25 cellular contexts compared by ENCODE assay signal in genomic region chr7:50382455-50382854, GRCh38.
DNase-seq lines count a peak whose midpoint lies in the region; ATAC-seq and TF ChIP-seq lines count a peak whose summit lies in the region.
"Had no signal": no experiment of that assay in that cellular context is flagged by ENCODE, and none has a peak within 500 bp of the region (broad histone marks: within the 10 kb centered on the region; RNA-seq: fewer than 3 reads in every experiment).

No MANE protein-coding gene starts in this region.

- ATAC-seq in activated CD4-positive, alpha-beta T cell treated with anti-CD3 and anti-CD28 coated beads for 36 hours, result no peak
- ATAC-seq in CD4-positive, alpha-beta T cell (ENCODE audit: poor library complexity), result no peak
- no peak for ATAC-seq in naive B cell (ENCODE audit: low read depth in 2 of 2)
- ATAC-seq: GM12878 had no signal

- intact Hi-C loops in activated CD4-positive, alpha-beta T cell treated with anti-CD3 and anti-CD28 coated beads for 36 hours (cut with DNase I, micrococcal nuclease), result no loop called here
- intact Hi-C loops in CD4-positive, alpha-beta T cell (cut with DNase I, micrococcal nuclease), result no loop called here
- intact Hi-C loops in activated T-helper 1 cell treated with anti-CD3 and anti-CD28 coated beads, Interleukin-12 subunit alpha, Interleukin-12 subunit beta, Interleukin-2, Interleukin-4 antibody, amounts not matched to agents 30 ng/mL and 10 ng/mL and 1 ng/mL, durations not matched to agents 14 hours and 24 hours and 36 hours (cut with micrococcal nuclease), result no loop called here

- peaks cover 81% of the 10 kb centered on the region for H3K4me1 Mint-ChIP-seq in activated CD4-positive, alpha-beta T cell treated with anti-CD3 and anti-CD28 coated beads for 36 hours
- peaks cover 94% of the 10 kb centered on the region for H3K4me1 Mint-ChIP-seq in CD4-positive, alpha-beta T cell (ENCODE audit: low read depth)
- peaks cover 75% of the 10 kb centered on the region for H3K4me1 Mint-ChIP-seq in activated T-helper 1 cell treated with anti-CD3 and anti-CD28 coated beads, Interleukin-12 subunit alpha, Interleukin-12 subunit beta, Interleukin-2, Interleukin-4 antibody, amounts not matched to agents 30 ng/mL and 10 ng/mL and 1 ng/mL, durations not matched to agents 14 hours and 24 hours and 36 hours (ENCODE audit: low read depth)
- peaks cover 52 to 83% (median 68%) of the 10 kb centered on the region in 3 donors for H3K4me1 Mint-ChIP-seq in naive B cell

- no peak overlapping the region for H3K4me3 Mint-ChIP-seq in activated CD4-positive, alpha-beta T cell treated with anti-CD3 and anti-CD28 coated beads for 36 hours
- H3K4me3 Mint-ChIP-seq in CD4-positive, alpha-beta T cell, result no peak overlapping the region
- H3K4me3 Mint-ChIP-seq in activated T-helper 1 cell treated with anti-CD3 and anti-CD28 coated beads, Interleukin-12 subunit alpha, Interleukin-12 subunit beta, Interleukin-2, Interleukin-4 antibody, amounts not matched to agents 30 ng/mL and 10 ng/mL and 1 ng/mL, durations not matched to agents 14 hours and 24 hours and 36 hours, result no peak overlapping the region
- peak overlapping the region in 2 of 8 donors; percentile 7 to 15 for H3K4me3 Mint-ChIP-seq in naive B cell

- H3K27ac Mint-ChIP-seq in activated CD4-positive, alpha-beta T cell treated with anti-CD3 and anti-CD28 coated beads for 36 hours, result peak overlapping the region; percentile 47
- H3K27ac Mint-ChIP-seq in CD4-positive, alpha-beta T cell, result no peak overlapping the region
- H3K27ac Mint-ChIP-seq in activated T-helper 1 cell treated with anti-CD3 and anti-CD28 coated beads, Interleukin-12 subunit alpha, Interleukin-12 subunit beta, Interleukin-2, Interleukin-4 antibody, amounts not matched to agents 30 ng/mL and 10 ng/mL and 1 ng/mL, durations not matched to agents 14 hours and 24 hours and 36 hours, result peak overlapping the region; percentile 68
- H3K27ac Mint-ChIP-seq in naive B cell, result peak overlapping the region in 5 of 6 donors; percentile 68 to 94 (median 82)

- H3K36me3 Mint-ChIP-seq in activated CD4-positive, alpha-beta T cell treated with anti-CD3 and anti-CD28 coated beads for 36 hours (ENCODE audit: low read depth), result peaks cover 86% of the 10 kb centered on the region
- H3K36me3 Mint-ChIP-seq in CD4-positive, alpha-beta T cell (ENCODE audit: low read depth), result peaks cover 97% of the 10 kb centered on the region
- H3K36me3 Mint-ChIP-seq in activated T-helper 1 cell treated with anti-CD3 and anti-CD28 coated beads, Interleukin-12 subunit alpha, Interleukin-12 subunit beta, Interleukin-2, Interleukin-4 antibody, amounts not matched to agents 30 ng/mL and 10 ng/mL and 1 ng/mL, durations not matched to agents 14 hours and 24 hours and 36 hours (ENCODE audit: low read depth), result peaks cover 82% of the 10 kb centered on the region
- peaks cover 35 to 38% of the 10 kb centered on the region in 2 donors for H3K36me3 Mint-ChIP-seq in naive B cell

- CTCF ChIA-PET in activated CD4-positive, alpha-beta T cell treated with anti-CD3 and anti-CD28 coated beads for 36 hours (lab: Charles Lee), result interaction anchor here (0.7 to 1.7 kb wide), 5 partner anchors 14 to 290 kb away, joined by 3 to 5 read pairs (median 3); no protein-coding TSS in a partner anchor
- CTCF ChIA-PET in CD4-positive, alpha-beta T cell (lab: Charles Lee), result no interaction called here

- H3K27ac ChIP-seq in CD4-positive, alpha-beta T cell (ENCODE audit: low read depth, low read length), result peak overlapping the region; percentile 14
- H3K27ac ChIP-seq: dorsolateral prefrontal cortex, right lobe of liver, transverse colon had no signal

- no peaks in the 10 kb centered on the region for H3K27me3 ChIP-seq in CD4-positive, alpha-beta T cell (ENCODE audit: control insufficient read depth, insufficient read depth, low read length)
- H3K27me3 ChIP-seq: right lobe of liver, transverse colon had no signal

- H3K27me3 Mint-ChIP-seq in activated CD4-positive, alpha-beta T cell treated with anti-CD3 and anti-CD28 coated beads for 36 hours, result no peaks in the 10 kb centered on the region
- H3K27me3 Mint-ChIP-seq in CD4-positive, alpha-beta T cell, result no peaks in the 10 kb centered on the region
- H3K27me3 Mint-ChIP-seq in activated T-helper 1 cell treated with anti-CD3 and anti-CD28 coated beads, Interleukin-12 subunit alpha, Interleukin-12 subunit beta, Interleukin-2, Interleukin-4 antibody, amounts not matched to agents 30 ng/mL and 10 ng/mL and 1 ng/mL, durations not matched to agents 14 hours and 24 hours and 36 hours (ENCODE audit: insufficient read depth), result no peaks in the 10 kb centered on the region
- no peaks in the 10 kb centered on the region for H3K27me3 Mint-ChIP-seq in naive B cell

- H3K9me3 ChIP-seq in CD4-positive, alpha-beta T cell (ENCODE audit: control insufficient read depth, low read length), result no peaks in the 10 kb centered on the region
- H3K9me3 ChIP-seq: right lobe of liver, transverse colon had no signal

- no peak for DNase-seq in activated CD4-positive, alpha-beta T cell treated with anti-CD3 and anti-CD28 coated beads for 36 hours
- DNase-seq in activated CD4-positive, alpha-beta T cell treated with anti-CD3 and anti-CD28 coated beads, Interleukin-2, amount 50 U/mL, for 4 hours, result no peak
- DNase-seq in CD4-positive, alpha-beta T cell, result no peak
- no peak for DNase-seq in activated T-helper 1 cell treated with anti-CD3 and anti-CD28 coated beads, Interleukin-12 subunit alpha, Interleukin-12 subunit beta, Interleukin-2, Interleukin-4 antibody, amounts not matched to agents 30 ng/mL and 10 ng/mL and 1 ng/mL, durations not matched to agents 14 hours and 24 hours and 36 hours (ENCODE audit: low spot score)
- no peak for DNase-seq in naive B cell
- DNase-seq in NCI-H774 (lab: John Stamatoyannopoulos, UW), result no peak
- no peak for DNase-seq in GDM1 (lab: John Stamatoyannopoulos, UW)
- DNase-seq in C1 segment of cervical spinal cord (lab: John Stamatoyannopoulos, UW), result no peak
- DNase-seq: activated CD4-positive, CD25-positive, alpha-beta regulatory T cell treated with anti-CD3 and anti-CD28 coated beads, Interleukin-2, amount 50 U/mL, for 72 hours; activated CD8-positive, alpha-beta memory T cell treated with anti-CD3 and anti-CD28 coated beads, Interleukin-2, amount 50 U/mL, for 4 hours; activated naive CD4-positive, alpha-beta T cell treated with anti-CD3 and anti-CD28 coated beads, Interleukin-2, amount 50 U/mL, for 16 hours; Calu3; cerebellar nuclear complex; DND-41; dorsolateral prefrontal cortex; glutamatergic neuron; HCEC 1CT; Karpas-422; NCI-H1436 treated with DMSO at 0.1 percent for 48 hours; right lobe of liver; SHP77; stimulated activated CD4-positive, alpha-beta T cell treated with anti-CD3 and anti-CD28 coated beads, Interleukin-12 subunit alpha, Interleukin-12 subunit beta, amount 100 ng/mL, for 4 hours; stimulated activated CD4-positive, alpha-beta T cell treated with anti-CD3 and anti-CD28 coated beads, Interleukin-4, amount 100 ng/mL, for 24 hours; transverse colon had no signal

- TF ChIP-seq CTCF in CD4-positive, alpha-beta T cell (IDR thresholded peaks at IDR 0.05), result no peak

- no peaks in the 10 kb centered on the region for H3K9me3 Mint-ChIP-seq in activated CD4-positive, alpha-beta T cell treated with anti-CD3 and anti-CD28 coated beads for 36 hours (ENCODE audit: low read depth)
- H3K9me3 Mint-ChIP-seq in CD4-positive, alpha-beta T cell, result no peaks in the 10 kb centered on the region
- no peaks in the 10 kb centered on the region for H3K9me3 Mint-ChIP-seq in activated T-helper 1 cell treated with anti-CD3 and anti-CD28 coated beads, Interleukin-12 subunit alpha, Interleukin-12 subunit beta, Interleukin-2, Interleukin-4 antibody, amounts not matched to agents 30 ng/mL and 10 ng/mL and 1 ng/mL, durations not matched to agents 14 hours and 24 hours and 36 hours
- no peaks in the 10 kb centered on the region for H3K9me3 Mint-ChIP-seq in naive B cell

- POLR2A ChIA-PET in activated CD4-positive, alpha-beta T cell treated with anti-CD3 and anti-CD28 coated beads for 36 hours (lab: Charles Lee), result interaction anchor here (0.6 kb wide), 1 partner anchor 423 kb away, joined by 7 read pairs; no protein-coding TSS in a partner anchor
- POLR2A ChIA-PET in CD4-positive, alpha-beta T cell (lab: Charles Lee), result interaction anchor here (1.5 kb wide), 2 partner anchors 10 to 35 kb away, joined by 3 to 4 read pairs; no protein-coding TSS in a partner anchor
